14 cellular contexts compared by ENCODE assay signal in the genomic region with DNA sequence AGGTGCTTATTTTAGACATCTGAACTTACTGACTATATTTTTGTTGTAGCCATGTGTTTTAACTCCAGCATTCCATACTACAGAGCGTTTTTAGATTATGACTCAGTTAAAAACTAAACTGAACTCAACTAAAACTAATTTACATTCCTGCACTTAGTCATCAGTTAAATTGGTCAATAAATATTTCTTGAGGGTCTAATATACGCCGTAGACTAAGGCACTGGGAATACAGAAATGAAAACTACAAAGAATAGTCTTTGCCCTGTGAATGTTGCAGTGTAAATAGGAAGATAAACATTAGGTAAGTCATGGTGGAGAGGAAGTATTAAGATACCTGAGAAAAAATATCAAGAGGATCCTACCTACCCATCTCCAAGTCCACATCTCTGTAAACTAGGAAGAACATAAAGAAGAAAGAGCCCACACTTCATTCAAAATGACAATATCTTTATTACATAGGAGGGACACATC. TPM values are rescaled to one million over a fixed set of nuclear protein-coding genes. Genes with fewer than 3 reads are reported as not detected.
A peak's percentile ranks its signal among the peaks of the same experiment; 100 is the strongest.
DNase-seq lines count a peak whose midpoint lies in the region; ATAC-seq and TF ChIP-seq lines count a peak whose summit lies in the region.
"Had no signal": no experiment of that assay in that cellular context is flagged by ENCODE, and none has a peak within 500 bp of the region (broad histone marks: within the 10 kb centered on the region; RNA-seq: fewer than 3 reads in every experiment).

No MANE protein-coding gene starts in this region.

- no peak overlapping the region for H3K9ac ChIP-seq in IMR-90 (ENCODE audit: low read depth, low read length)

- no peak overlapping the region for H4K91ac ChIP-seq in IMR-90 (ENCODE audit: insufficient read depth, low read depth, low read length)

- peaks cover 18% of the 10 kb centered on the region for H3K9me1 ChIP-seq in IMR-90 (ENCODE audit: insufficient read depth, low read length)

- peak overlapping the region; percentile 92 for H2BK5ac ChIP-seq in IMR-90 (ENCODE audit: low read depth, low read length, poor library complexity, severe bottlenecking)

- H3K4me3 ChIP-seq in A673 (ENCODE audit: low read depth, low read length, poor library complexity, severe bottlenecking) (no peak overlapping the region), IMR-90 (ENCODE audit: insufficient read depth, low read depth, low read length) (no peak overlapping the region), choroid plexus epithelial cell (ENCODE audit: low read depth, low read length) (no peak overlapping the region), mucosa of descending colon (no peak overlapping the region)

- H3K18ac ChIP-seq in IMR-90 (ENCODE audit: low read depth, low read length), result no peak overlapping the region

- no CpG with 5 or more reads among the region's 3 CpGs for WGBS in IMR-90 (ENCODE audit: extremely low coverage in 2 of 2, insufficient read length in 1 of 2), 2 experiments

- no peak overlapping the region for H2AFZ ChIP-seq in IMR-90 (replicated peaks; ENCODE audit: low read length, poor library complexity)

- dilution Hi-C loops in IMR-90 (cut with HindIII; ENCODE audit: low sequenced_read_pairs, unreplicated experiment), result no loop called here

- H3K27ac ChIP-seq in A673 (ENCODE audit: low read depth, low read length, poor library complexity, severe bottlenecking), result no peak overlapping the region
- peak overlapping the region; percentile 45; the same call in 1 of the 2 replicates for H3K27ac ChIP-seq in IMR-90 (ENCODE audit: insufficient read depth, low read length)

- H3K4me1 ChIP-seq in A673 (ENCODE audit: insufficient read depth, low read length, poor library complexity, severe bottlenecking), result peaks cover 27% of the 10 kb centered on the region
- H3K4me1 ChIP-seq in IMR-90 (ENCODE audit: control insufficient read depth, insufficient read depth, low read length), result peaks cover 30% of the 10 kb centered on the region
- H3K4me1 ChIP-seq in mucosa of descending colon (ENCODE audit: low read depth), result peaks cover 23% of the 10 kb centered on the region

- H4K5ac ChIP-seq in IMR-90 (ENCODE audit: low read depth, low read length), result no peak overlapping the region

- no peak for TF ChIP-seq POLR2A in IMR-90 (IDR thresholded peaks at IDR 0.05; ENCODE audit: low read depth, low read length)

- no peak overlapping the region for H2BK120ac ChIP-seq in IMR-90 (ENCODE audit: low read depth, low read length)

- intact Hi-C loops in A673 (cut with micrococcal nuclease; ENCODE audit: unreplicated experiment), result no loop called here
- intact Hi-C loops in IMR-90 (cut with micrococcal nuclease), result loop anchor here (5.0 kb wide), 1 partner anchor 52 kb away; no protein-coding TSS in a partner anchor
- intact Hi-C loops in mucosa of descending colon (cut with DNase I, micrococcal nuclease), result no loop called here

- no peak overlapping the region for H3K4ac ChIP-seq in IMR-90 (ENCODE audit: low read depth, low read length)

- POLR2A ChIA-PET in A673 (lab: Charles Lee; ENCODE audit: low non-redundant PET), result no interaction called here
- POLR2A ChIA-PET in IMR-90 (lab: Charles Lee; ENCODE audit: unreplicated experiment), result no interaction called here

- no peak overlapping the region; a peak in 1 of 4 replicates for H4K8ac ChIP-seq in IMR-90 (ENCODE audit: low read depth in 2 of 2, low read length in 2 of 2)

- H3K27me3 ChIP-seq in A673 (replicated peaks; ENCODE audit: insufficient read depth, low read depth, low read length, poor library complexity), result no peaks in the 10 kb centered on the region
- no peaks in the 10 kb centered on the region for H3K27me3 ChIP-seq in IMR-90 (ENCODE audit: control insufficient read depth, insufficient read depth, low read length)
- H3K27me3 ChIP-seq: BE2C had no signal

- peak overlapping the region; percentile 89 for H3K4me2 ChIP-seq in IMR-90 (ENCODE audit: low read depth, low read length)

- H4K20me1 ChIP-seq in IMR-90 (ENCODE audit: insufficient read depth, low read length), result peaks cover 33% of the 10 kb centered on the region; the same call in 1 of the 2 replicates

- TF ChIP-seq CTCF in A673 (conservative IDR thresholded peaks at IDR 0.05; ENCODE audit: low read depth, low read length) (no peak), IMR-90 (conservative IDR thresholded peaks at IDR 0.05; ENCODE audit: low read depth, low read length) (no peak), choroid plexus epithelial cell (conservative IDR thresholded peaks at IDR 0.05; ENCODE audit: low read depth, low read length) (no peak), mucosa of descending colon (IDR thresholded peaks at IDR 0.05) (no peak)

- TF ChIP-seq RAD21 in IMR-90 (IDR thresholded peaks at IDR 0.05; ENCODE audit: low read length), result no peak

- no peak overlapping the region for H2BK15ac ChIP-seq in IMR-90 (ENCODE audit: low read depth, low read length)

- ATAC-seq in IMR-90 (ENCODE audit: low read depth), result peak; percentile 80
- ATAC-seq in mucosa of descending colon, result peak; percentile 38
- ATAC-seq in GM19467 (IDR thresholded peaks at IDR 0.05; ENCODE audit: unreplicated experiment), result no peak
- ATAC-seq in HG02798 (IDR thresholded peaks at IDR 0.05; ENCODE audit: poor library complexity, unreplicated experiment), result no peak

- no peak overlapping the region for H2AK9ac ChIP-seq in IMR-90 (replicated peaks; ENCODE audit: low read depth, low read length, poor library complexity)

- no TSS peak for BruUV-seq in A673 (replicated peaks; lab: Mats Ljungman, UMichigan)
- no TSS peak for BruUV-seq in IMR-90 (replicated peaks; lab: Mats Ljungman, UMichigan)

- H3K36me3 ChIP-seq in A673 (ENCODE audit: insufficient read depth, low read length, poor library complexity, severe bottlenecking), result no peaks in the 10 kb centered on the region
- peaks cover 9% of the 10 kb centered on the region for H3K36me3 ChIP-seq in IMR-90 (ENCODE audit: control insufficient read depth, insufficient read depth, low read length)
- no peaks in the 10 kb centered on the region for H3K36me3 ChIP-seq in mucosa of descending colon (ENCODE audit: low read depth)

- in situ Hi-C loops in IMR-90 (cut with MboI; ENCODE audit: low sequenced_read_pairs), result no loop called here

- CTCF ChIA-PET in A673 (lab: Charles Lee) (no interaction called here), IMR-90 (lab: Yijun Ruan, JAX) (no interaction called here)

- H3K14ac ChIP-seq in IMR-90 (replicated peaks; ENCODE audit: low read depth, low read length), result no peak overlapping the region

- no peak overlapping the region for H3K23ac ChIP-seq in IMR-90 (ENCODE audit: low read depth, low read length)

- no peak overlapping the region for H2BK20ac ChIP-seq in IMR-90 (ENCODE audit: low read depth, low read length)

- no peak overlapping the region for H3K56ac ChIP-seq in IMR-90 (ENCODE audit: extremely low read depth, insufficient read depth, low read length)

- peak; percentile 42 for DNase-seq in A673 (ENCODE audit: low spot score)
- peak; percentile 87 for DNase-seq in IMR-90
- peak; percentile 81 for DNase-seq in choroid plexus epithelial cell (ENCODE audit: low read depth)
- no peak for DNase-seq in mucosa of descending colon
- DNase-seq in NCI-H2107 treated with DMSO at 0.1 percent for 48 hours (lab: John Stamatoyannopoulos, UW; ENCODE audit: unreplicated experiment), result no peak
- DNase-seq in NCI-H2227 (lab: John Stamatoyannopoulos, UW; ENCODE audit: unreplicated experiment), result no peak
- DNase-seq: activated gamma-delta T cell treated with Interleukin-2 at 50 U/mL for 16 hours, BE2C, foreskin melanocyte, NCI-H524, occipital lobe, T1000 had no signal

- H3K79me1 ChIP-seq in IMR-90 (ENCODE audit: low read depth in 1 of 2, low read length in 2 of 2), result peaks cover 16 to 57% of the 10 kb centered on the region in 2 experiments

- no peaks in the 10 kb centered on the region for H3K9me3 ChIP-seq in A673 (ENCODE audit: low read depth, low read length, poor library complexity, severe bottlenecking)
- H3K9me3 ChIP-seq in IMR-90 (ENCODE audit: control insufficient read depth, insufficient read depth, low read length), result no peaks in the 10 kb centered on the region
- H3K9me3 ChIP-seq in mucosa of descending colon, result no peaks in the 10 kb centered on the region
- H3K9me3 ChIP-seq: BE2C had no signal

- H2AK5ac ChIP-seq in IMR-90 (ENCODE audit: low read depth, low read length), result no peak overlapping the region

TF ChIP-seq in IMR-90, 13 proteins besides CTCF, POLR2A, EP300 and RAD21:
- TF ChIP-seq BHLHE40 (IDR thresholded peaks at IDR 0.05; ENCODE audit: low read depth, low read length), result peak; percentile 42; the same call in 1 of the 2 replicates
- TF ChIP-seq FOS (IDR thresholded peaks at IDR 0.05; ENCODE audit: low read depth, low read length), result peak; percentile 93
- 0 out of 2 replicates have a peak, but pooled peaks have one; percentile 39 for TF ChIP-seq MXI1 (IDR thresholded peaks at IDR 0.05; ENCODE audit: borderline replicate concordance, low read depth, low read length)
- no peak for TF ChIP-seq RFX5 (IDR thresholded peaks at IDR 0.05; ENCODE audit: low read depth, low read length)
- TF ChIP-seq CEBPB (IDR thresholded peaks at IDR 0.05; ENCODE audit: low read depth, low read length), result peak; percentile 22; the same call in 1 of the 2 replicates
- TF ChIP-seq, protein P1, sequence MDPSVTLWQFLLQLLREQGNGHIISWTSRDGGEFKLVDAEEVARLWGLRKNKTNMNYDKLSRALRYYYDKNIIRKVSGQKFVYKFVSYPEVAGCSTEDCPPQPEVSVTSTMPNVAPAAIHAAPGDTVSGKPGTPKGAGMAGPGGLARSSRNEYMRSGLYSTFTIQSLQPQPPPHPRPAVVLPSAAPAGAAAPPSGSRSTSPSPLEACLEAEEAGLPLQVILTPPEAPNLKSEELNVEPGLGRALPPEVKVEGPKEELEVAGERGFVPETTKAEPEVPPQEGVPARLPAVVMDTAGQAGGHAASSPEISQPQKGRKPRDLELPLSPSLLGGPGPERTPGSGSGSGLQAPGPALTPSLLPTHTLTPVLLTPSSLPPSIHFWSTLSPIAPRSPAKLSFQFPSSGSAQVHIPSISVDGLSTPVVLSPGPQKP (IDR thresholded peaks at IDR 0.05; ENCODE audit: borderline replicate concordance, low read depth, low read length), result no peak

RNA-seq across cellular contexts. Expression of gene MBNL2, which starts 52.7 kb away (rescaled TPM):
- 12.0 TPM in 2 replicates for total RNA-seq in A673 (2021)
- 103 and 126 TPM in 2 replicates for total RNA-seq in IMR-90 (2012; rRNA removed)
- polyA plus RNA-seq in IMR-90 (2012; rRNA removed), result 24.8 and 26.9 TPM in 2 replicates
- polyA plus RNA-seq in IMR-90 (2012; cell fraction: cytosol; rRNA removed), result 8.1 and 11.6 TPM in 2 replicates
- 9.4 and 35.9 TPM in 2 replicates for polyA plus RNA-seq in IMR-90 (2012; cell fraction: nucleus; rRNA removed; ENCODE audit: low replicate concordance)
- total RNA-seq in mucosa of descending colon, result 10 to 100 TPM; 41.0 to 75.1 (median 47.2) TPM

Comparison
In these comparisons a context has a peak if more than half of its experiments do, and no peak if none do; other contexts are left out.
1. DNase-seq: peak in A673 (single experiment), IMR-90 (single experiment) and choroid plexus epithelial cell (single experiment); none in mucosa of descending colon (0 of 3), NCI-H2107 treated with DMSO at 0.1 percent for 48 hours (single experiment) and NCI-H2227 (single experiment).
2. ATAC-seq: peak in IMR-90 (single experiment) and mucosa of descending colon (single experiment); none in GM19467 (single experiment) and HG02798 (single experiment).